Comparison of ENCODE assay signal across 11 cellular contexts in the genomic region with DNA sequence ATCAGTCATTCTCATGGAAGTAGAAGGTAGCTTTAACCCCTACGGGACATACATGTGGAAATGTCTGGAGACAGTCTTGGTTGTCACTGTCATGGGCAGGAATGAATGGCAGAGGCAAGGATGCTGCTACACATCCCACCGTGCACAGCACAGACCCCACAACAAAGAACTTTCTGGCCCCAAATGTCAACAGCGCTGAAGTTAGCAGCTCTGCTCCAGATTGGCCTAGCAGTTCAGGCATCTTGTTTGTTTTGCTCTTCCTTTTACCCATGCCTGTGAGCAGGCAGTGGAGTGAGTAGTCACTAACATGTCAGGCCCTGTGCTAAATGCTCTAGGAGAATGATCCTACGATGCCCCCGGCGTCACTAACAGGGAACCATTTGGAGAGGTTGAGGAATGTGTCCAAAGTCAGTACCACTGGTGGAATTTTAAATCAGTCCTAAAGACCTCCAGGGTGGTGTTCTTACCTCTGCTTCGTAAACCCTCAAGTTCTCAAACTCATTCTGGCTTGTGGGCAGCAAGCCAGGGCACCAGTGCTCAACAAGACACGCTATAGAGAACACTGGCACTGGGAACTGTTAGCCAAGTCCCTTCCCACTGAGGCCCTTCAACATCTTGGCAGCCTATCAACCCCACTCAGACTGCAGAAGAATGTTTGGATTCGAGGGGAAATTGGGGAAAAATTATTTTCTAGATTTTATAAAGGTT.
A peak's percentile ranks its signal among the peaks of the same experiment; 100 is the strongest.
DNase-seq lines count a peak whose midpoint lies in the region; ATAC-seq and TF ChIP-seq lines count a peak whose summit lies in the region.
"Had no signal": no experiment of that assay in that cellular context is flagged by ENCODE, and none has a peak within 500 bp of the region (broad histone marks: within the 10 kb centered on the region; RNA-seq: fewer than 3 reads in every experiment).

No MANE protein-coding gene starts in this region.

- peak overlapping the region; percentile 98 for H3K4me2 ChIP-seq in SU-DHL-6 (ENCODE audit: low read depth, low read length, poor library complexity, severe bottlenecking)

- no peaks in the 10 kb centered on the region for H3K9me2 ChIP-seq in SU-DHL-6 (replicated peaks; ENCODE audit: insufficient read depth, low read length)

- no peaks in the 10 kb centered on the region for H3K27me3 ChIP-seq in SU-DHL-6 (ENCODE audit: low read length)
- no peaks in the 10 kb centered on the region for H3K27me3 ChIP-seq in esophagus (ENCODE audit: control insufficient read depth in 1 of 2, insufficient read depth in 2 of 2, low read length in 2 of 2)

- H3K4me1 ChIP-seq in esophagus (ENCODE audit: control insufficient read depth in 2 of 2, insufficient read depth in 2 of 2, low read length in 1 of 2): peaks cover 4 to 25% of the 10 kb centered on the region in 2 donors

- H3K27me3 Mint-ChIP-seq in activated CD4-positive, alpha-beta memory T cell treated with anti-CD3 and anti-CD28 coated beads for 36 hours: no peaks in the 10 kb centered on the region
- H3K27me3 Mint-ChIP-seq in activated CD4-positive, alpha-beta memory T cell treated with anti-CD3 and anti-CD28 coated beads, Interleukin-2, amount 10 ng/mL, durations not matched to agents 7 days and 5 days: no peaks in the 10 kb centered on the region
- H3K27me3 Mint-ChIP-seq in stimulated activated memory B cell treated with anti-CD40 and anti-IgM and Interleukin-4, amounts not matched to agents 10 μg/mL and 1 μg/mL and 100 μg/mL, for 72 hours: no peaks in the 10 kb centered on the region

- intact Hi-C loops in activated CD4-positive, alpha-beta memory T cell treated with anti-CD3 and anti-CD28 coated beads for 36 hours (cut with micrococcal nuclease): loop anchor here (5.0 kb wide), 2 partner anchors 314 to 429 kb away; no protein-coding TSS in a partner anchor
- intact Hi-C loops in lower leg skin (cut with DNase I; ENCODE audit: low total_unique reads): loop anchor here (10.0 kb wide), 1 partner anchor 133 kb away; no protein-coding TSS in a partner anchor

- H3K9me3 Mint-ChIP-seq in activated CD4-positive, alpha-beta memory T cell treated with anti-CD3 and anti-CD28 coated beads for 36 hours: no peaks in the 10 kb centered on the region
- H3K9me3 Mint-ChIP-seq in activated CD4-positive, alpha-beta memory T cell treated with anti-CD3 and anti-CD28 coated beads, Interleukin-2, amount 10 ng/mL, durations not matched to agents 7 days and 5 days: no peaks in the 10 kb centered on the region
- H3K9me3 Mint-ChIP-seq in stimulated activated memory B cell treated with anti-CD40 and anti-IgM and Interleukin-4, amounts not matched to agents 10 μg/mL and 1 μg/mL and 100 μg/mL, for 72 hours: no peaks in the 10 kb centered on the region

- H4K20me1 ChIP-seq in SU-DHL-6 (ENCODE audit: low read depth, low read length): no peaks in the 10 kb centered on the region

- H3K4me3 ChIP-seq in SU-DHL-6 (ENCODE audit: insufficient read depth, low read length, poor library complexity, severe bottlenecking) (no peak overlapping the region), esophagus (ENCODE audit: low read depth in 1 of 2, low read length in 2 of 2) (no peak overlapping the region), lower leg skin (ENCODE audit: low read depth, poor library complexity, severe bottlenecking) (no peak overlapping the region)
- H3K4me3 ChIP-seq: K562 had no signal

- peaks cover 2% of the 10 kb centered on the region for H3K36me3 Mint-ChIP-seq in activated CD4-positive, alpha-beta memory T cell treated with anti-CD3 and anti-CD28 coated beads for 36 hours
- peaks cover 9% of the 10 kb centered on the region for H3K36me3 Mint-ChIP-seq in activated CD4-positive, alpha-beta memory T cell treated with anti-CD3 and anti-CD28 coated beads, Interleukin-2, amount 10 ng/mL, durations not matched to agents 7 days and 5 days (ENCODE audit: low read depth)
- H3K36me3 Mint-ChIP-seq in stimulated activated memory B cell treated with anti-CD40 and anti-IgM and Interleukin-4, amounts not matched to agents 10 μg/mL and 1 μg/mL and 100 μg/mL, for 72 hours: no peaks in the 10 kb centered on the region

- H3K27ac ChIP-seq in SU-DHL-6 (ENCODE audit: low read depth, low read length): peak overlapping the region; percentile 95
- peak overlapping the region; percentile 45 to 80 for H3K27ac ChIP-seq in esophagus (ENCODE audit: low read depth in 2 of 2, low read length in 1 of 2)

- no peaks in the 10 kb centered on the region for H3K9me3 ChIP-seq in SU-DHL-6 (ENCODE audit: insufficient read depth, low read length)
- no peaks in the 10 kb centered on the region for H3K9me3 ChIP-seq in esophagus (ENCODE audit: control insufficient read depth in 2 of 2, insufficient read depth in 1 of 2, low read depth in 1 of 2, low read length in 1 of 2)

- peaks cover 88% of the 10 kb centered on the region for H3K4me1 Mint-ChIP-seq in activated CD4-positive, alpha-beta memory T cell treated with anti-CD3 and anti-CD28 coated beads for 36 hours (ENCODE audit: low read depth)
- peaks cover 76% of the 10 kb centered on the region for H3K4me1 Mint-ChIP-seq in activated CD4-positive, alpha-beta memory T cell treated with anti-CD3 and anti-CD28 coated beads, Interleukin-2, amount 10 ng/mL, durations not matched to agents 7 days and 5 days
- peaks cover 73% of the 10 kb centered on the region for H3K4me1 Mint-ChIP-seq in stimulated activated memory B cell treated with anti-CD40 and anti-IgM and Interleukin-4, amounts not matched to agents 10 μg/mL and 1 μg/mL and 100 μg/mL, for 72 hours

- peak overlapping the region; percentile 58 for H3K9ac ChIP-seq in SU-DHL-6 (ENCODE audit: low read length)

- no peak for TF ChIP-seq POLR2A in lower leg skin (IDR thresholded peaks at IDR 0.05)

- no peaks in the 10 kb centered on the region for H3K79me2 ChIP-seq in SU-DHL-6 (ENCODE audit: insufficient read depth, low read length)

- no peak for ATAC-seq in stimulated activated memory B cell treated with anti-CD40 and anti-IgM and Interleukin-4, amounts not matched to agents 10 μg/mL and 1 μg/mL and 100 μg/mL, for 72 hours
- no peak for ATAC-seq in GM19324 (IDR thresholded peaks at IDR 0.05; ENCODE audit: low FRiP score, unreplicated experiment)
- ATAC-seq: K562 had no signal

- POLR2A ChIA-PET in activated CD4-positive, alpha-beta memory T cell treated with anti-CD3 and anti-CD28 coated beads for 36 hours (lab: Charles Lee): interaction anchor here (1.2 kb wide), 2 partner anchors 58 to 82 kb away, joined by 3 read pairs; no protein-coding TSS in a partner anchor
- POLR2A ChIA-PET in activated CD4-positive, alpha-beta memory T cell treated with anti-CD3 and anti-CD28 coated beads, Interleukin-2, amount 10 ng/mL, durations not matched to agents 7 days and 5 days (lab: Charles Lee): interaction anchor here (0.9 to 1.6 kb wide), 4 partner anchors 9 to 24 kb away, joined by 3 read pairs; no protein-coding TSS in a partner anchor

- WGBS in esophagus, 2 donors: 51 to 66% methylated on average over 9 of the region's 9 CpGs
- 57 to 58% methylated on average over 9 of the region's 9 CpGs for WGBS in lower leg skin, 2 donors

- TF ChIP-seq CTCF in SU-DHL-6 (IDR thresholded peaks at IDR 0.05; ENCODE audit: insufficient read depth, low read length, poor library complexity, severe bottlenecking): no peak
- no peak for TF ChIP-seq CTCF in lower leg skin (IDR thresholded peaks at IDR 0.05)

- H3K36me3 ChIP-seq in SU-DHL-6 (ENCODE audit: low read length) (no peaks in the 10 kb centered on the region), esophagus (ENCODE audit: control insufficient read depth in 2 of 2, insufficient read depth in 2 of 2, low read length in 1 of 2) (no peaks in the 10 kb centered on the region)

- no peak overlapping the region for H3K4me3 Mint-ChIP-seq in activated CD4-positive, alpha-beta memory T cell treated with anti-CD3 and anti-CD28 coated beads for 36 hours
- no peak overlapping the region for H3K4me3 Mint-ChIP-seq in activated CD4-positive, alpha-beta memory T cell treated with anti-CD3 and anti-CD28 coated beads, Interleukin-2, amount 10 ng/mL, durations not matched to agents 7 days and 5 days
- no peak overlapping the region for H3K4me3 Mint-ChIP-seq in stimulated activated memory B cell treated with anti-CD40 and anti-IgM and Interleukin-4, amounts not matched to agents 10 μg/mL and 1 μg/mL and 100 μg/mL, for 72 hours

- no peak overlapping the region for H2AFZ ChIP-seq in SU-DHL-6 (ENCODE audit: low read depth, low read length, severe bottlenecking)

- peaks cover 34% of the 10 kb centered on the region for H3F3A ChIP-seq in SU-DHL-6 (ENCODE audit: insufficient read depth)

- H3K27ac Mint-ChIP-seq in activated CD4-positive, alpha-beta memory T cell treated with anti-CD3 and anti-CD28 coated beads for 36 hours: peak overlapping the region; percentile 84
- no peak overlapping the region for H3K27ac Mint-ChIP-seq in activated CD4-positive, alpha-beta memory T cell treated with anti-CD3 and anti-CD28 coated beads, Interleukin-2, amount 10 ng/mL, durations not matched to agents 7 days and 5 days
- peak overlapping the region; percentile 96 for H3K27ac Mint-ChIP-seq in stimulated activated memory B cell treated with anti-CD40 and anti-IgM and Interleukin-4, amounts not matched to agents 10 μg/mL and 1 μg/mL and 100 μg/mL, for 72 hours

- DNase-seq in activated CD4-positive, alpha-beta memory T cell treated with anti-CD3 and anti-CD28 coated beads for 36 hours: no peak
- no peak for DNase-seq in activated CD4-positive, alpha-beta memory T cell treated with anti-CD3 and anti-CD28 coated beads, Interleukin-2, amount 10 ng/mL, durations not matched to agents 7 days and 5 days
- no peak for DNase-seq in NCI-H1417 treated with DMSO at 0.1 percent for 48 hours (lab: John Stamatoyannopoulos, UW)
- no peak for DNase-seq in lower leg skin (ENCODE audit: low spot score in 2 of 2)
- DNase-seq: activated CD4-positive, CD25-positive, alpha-beta regulatory T cell; amniotic stem cell had no signal

- CTCF ChIA-PET in activated CD4-positive, alpha-beta memory T cell treated with anti-CD3 and anti-CD28 coated beads for 36 hours (lab: Charles Lee): interaction anchor here (1.0 kb wide), 1 partner anchor 70 kb away, joined by 3 read pairs; no protein-coding TSS in a partner anchor
- CTCF ChIA-PET in activated CD4-positive, alpha-beta memory T cell treated with anti-CD3 and anti-CD28 coated beads, Interleukin-2, amount 10 ng/mL, durations not matched to agents 7 days and 5 days (lab: Charles Lee): no interaction called here
